In the genomic region with DNA sequence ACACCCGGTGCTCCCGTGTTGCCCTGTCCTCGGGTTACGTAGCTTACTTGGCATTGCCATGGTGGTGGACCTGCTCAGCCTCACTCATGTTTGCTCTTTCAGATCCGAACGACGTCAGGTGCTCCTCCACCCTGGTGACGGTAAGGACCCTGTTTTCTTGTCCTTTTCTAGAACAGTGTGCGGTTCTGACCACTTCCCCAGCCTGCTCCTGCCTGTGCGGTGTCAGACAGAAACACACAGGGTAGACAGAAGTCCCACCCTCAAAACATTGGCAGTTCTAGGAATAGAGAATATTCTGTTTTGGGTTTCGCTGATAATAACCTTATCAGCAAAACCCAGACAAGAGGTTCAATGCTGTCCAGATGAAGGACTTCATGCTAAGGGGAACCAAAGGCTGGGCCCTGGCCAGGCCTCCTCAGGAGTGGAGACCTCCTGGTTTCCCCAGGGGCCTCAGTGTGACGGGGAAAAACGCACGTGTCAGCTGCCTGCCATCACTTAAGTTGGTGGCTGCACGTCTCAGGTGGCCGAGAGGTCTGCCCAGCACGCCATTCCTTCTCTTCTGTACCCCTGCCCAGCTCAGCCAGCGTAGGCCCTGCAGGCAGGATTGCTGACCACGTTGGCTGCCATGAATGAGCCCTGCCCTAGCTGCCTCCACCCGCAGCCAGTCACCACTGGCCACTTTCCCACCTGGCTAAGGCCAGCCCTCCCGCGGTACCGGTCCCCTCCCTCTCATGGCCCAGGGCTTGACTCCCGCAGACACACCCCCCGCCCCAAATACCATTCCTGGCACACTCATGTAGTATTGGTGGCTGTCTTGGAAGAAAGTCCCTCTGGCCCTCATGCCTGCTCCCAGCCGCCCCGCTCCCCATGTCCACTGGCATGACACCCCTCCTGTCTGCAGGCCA, we compare ENCODE assay signal across 15 cellular contexts. TPM values are rescaled to one million over a fixed set of nuclear protein-coding genes. Genes with fewer than 3 reads are reported as not detected.
"Had no signal": no experiment of that assay in that cellular context is flagged by ENCODE, and none has a peak within 500 bp of the region (broad histone marks: within the 10 kb centered on the region; RNA-seq: fewer than 3 reads in every experiment).

No MANE protein-coding gene starts in this region.

- H3K4me1 ChIP-seq: adrenal gland, gastrocnemius medialis, parathyroid adenoma had no signal

- H3K27ac ChIP-seq: adrenal gland, gastrocnemius medialis, parathyroid adenoma, upper lobe of left lung had no signal

- DNase-seq: activated CD4-positive, alpha-beta T cell treated with anti-CD3 and anti-CD28 coated beads for 48 hours; activated naive CD4-positive, alpha-beta T cell treated with anti-CD3 and anti-CD28 coated beads, Interleukin-2, amount 50 U/mL, for 16 hours; activated T-cell treated with anti-CD3 and anti-CD28 coated beads for 4 hours; adrenal gland; central memory CD4-positive, alpha-beta T cell; cortex of kidney; effector CD8-positive, alpha-beta T cell; islet precursor cell; stimulated activated CD4-positive, alpha-beta T cell treated with anti-CD3 and anti-CD28 coated beads, Interleukin-2, amount 100 ng/mL, for 24 hours; stimulated activated naive CD8-positive, alpha-beta T cell treated with anti-CD3 and anti-CD28 coated beads, Interleukin-15, Interleukin-2, amounts not matched to agents 100 U/mL and 50 U/mL, for 24 hours; SW 1271; upper lobe of left lung had no signal

- H3K4me3 ChIP-seq: adrenal gland, gastrocnemius medialis, upper lobe of left lung had no signal

- H3K27me3 ChIP-seq: adrenal gland, gastrocnemius medialis, upper lobe of left lung had no signal

- H3K9me3 ChIP-seq: adrenal gland, gastrocnemius medialis, upper lobe of left lung had no signal

RNA-seq across cellular contexts. Expression of a gene that starts 51.2 kb away (rescaled TPM):
- total RNA-seq: activated CD8-positive, alpha-beta memory T cell treated with anti-CD3 and anti-CD28 coated beads for 36 hours had no signal
